In the genomic region with DNA sequence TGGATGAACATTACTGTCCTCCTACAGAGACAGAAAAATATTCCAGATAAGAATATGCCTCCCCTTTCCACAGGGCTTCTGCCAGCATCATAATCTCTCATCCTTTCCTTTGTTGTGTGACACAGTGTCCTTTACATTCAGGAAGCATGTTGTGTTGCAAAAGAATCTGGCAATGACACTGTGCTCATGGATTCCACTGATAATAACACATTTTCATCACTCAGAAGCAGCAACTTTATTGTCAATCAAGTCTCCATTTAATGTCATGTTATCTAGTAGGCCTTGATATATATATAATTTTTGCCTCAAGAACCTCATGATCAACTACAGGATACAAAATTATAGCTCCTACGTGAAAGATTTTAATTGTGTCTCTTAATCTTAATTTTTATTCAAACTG, we compare ENCODE assay signal across 3 cellular contexts.
"Had no signal": no experiment of that assay in that cellular context is flagged by ENCODE, and none has a peak within 500 bp of the region (broad histone marks: within the 10 kb centered on the region; RNA-seq: fewer than 3 reads in every experiment).

No MANE protein-coding gene starts in this region.

- DNase-seq: GDM1, GF-D8 had no signal

- H3K4me3 ChIP-seq: GM12878 had no signal

- ATAC-seq: GM12878 had no signal
